1 cellular context compared by ENCODE assay signal in the genomic region with DNA sequence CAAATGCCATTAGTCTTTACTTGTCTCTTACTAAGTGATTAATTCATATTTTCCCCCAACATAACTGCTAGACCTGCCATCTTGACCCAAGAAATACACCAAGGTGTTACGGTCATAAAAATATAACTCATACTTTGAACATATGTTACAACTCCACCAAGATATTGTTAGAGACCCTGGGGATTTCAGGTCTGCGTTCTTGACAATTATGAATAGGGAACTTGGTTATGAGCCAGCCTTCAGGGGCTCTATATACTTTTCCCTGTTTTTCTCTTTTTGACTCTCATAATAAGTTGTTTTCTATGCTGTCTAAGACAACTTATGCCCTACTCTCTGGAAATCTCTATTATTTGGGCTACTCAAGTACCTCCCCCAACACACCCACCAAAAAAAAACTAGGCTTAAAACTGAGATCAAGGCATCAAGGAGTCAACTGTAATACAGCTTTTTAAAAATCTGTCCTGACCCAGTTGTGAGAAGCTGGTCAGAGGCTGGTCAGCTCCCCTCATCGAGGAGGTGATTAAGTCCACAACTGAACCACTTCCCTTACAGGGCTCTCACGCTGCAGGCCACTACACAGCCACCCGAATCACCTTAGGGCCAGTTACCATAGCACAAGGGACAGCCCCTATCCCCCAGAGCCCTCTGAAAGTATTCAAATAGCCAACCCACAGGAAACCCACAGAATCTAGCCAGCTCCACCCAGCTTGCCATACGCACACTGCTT.
TF ChIP-seq lines count a peak whose summit lies in the region.

No MANE protein-coding gene starts in this region.

TF ChIP-seq in SK-N-SH treated with all-trans-retinoic acid at 6 μM for 48 hours, 23 proteins besides CTCF, POLR2A, EP300 and RAD21 (continued from another document):
- TF ChIP-seq, protein P1, sequence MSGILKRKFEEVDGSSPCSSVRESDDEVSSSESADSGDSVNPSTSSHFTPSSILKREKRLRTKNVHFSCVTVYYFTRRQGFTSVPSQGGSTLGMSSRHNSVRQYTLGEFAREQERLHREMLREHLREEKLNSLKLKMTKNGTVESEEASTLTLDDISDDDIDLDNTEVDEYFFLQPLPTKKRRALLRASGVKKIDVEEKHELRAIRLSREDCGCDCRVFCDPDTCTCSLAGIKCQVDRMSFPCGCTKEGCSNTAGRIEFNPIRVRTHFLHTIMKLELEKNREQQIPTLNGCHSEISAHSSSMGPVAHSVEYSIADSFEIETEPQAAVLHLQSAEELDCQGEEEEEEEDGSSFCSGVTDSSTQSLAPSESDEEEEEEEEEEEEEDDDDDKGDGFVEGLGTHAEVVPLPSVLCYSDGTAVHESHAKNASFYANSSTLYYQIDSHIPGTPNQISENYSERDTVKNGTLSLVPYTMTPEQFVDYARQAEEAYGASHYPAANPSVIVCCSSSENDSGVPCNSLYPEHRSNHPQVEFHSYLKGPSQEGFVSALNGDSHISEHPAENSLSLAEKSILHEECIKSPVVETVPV (CRISPR knock-in tag; IDR thresholded peaks at IDR 0.05): no peak
- TF ChIP-seq ZFP3 (CRISPR knock-in tag; IDR thresholded peaks at IDR 0.05) (no peak), CSDC2 (CRISPR knock-in tag; IDR thresholded peaks at IDR 0.05) (no peak), ZNF565 (CRISPR knock-in tag; conservative IDR thresholded peaks at IDR 0.05; ENCODE audit: low read depth) (no peak)
- TF ChIP-seq, protein P2, sequence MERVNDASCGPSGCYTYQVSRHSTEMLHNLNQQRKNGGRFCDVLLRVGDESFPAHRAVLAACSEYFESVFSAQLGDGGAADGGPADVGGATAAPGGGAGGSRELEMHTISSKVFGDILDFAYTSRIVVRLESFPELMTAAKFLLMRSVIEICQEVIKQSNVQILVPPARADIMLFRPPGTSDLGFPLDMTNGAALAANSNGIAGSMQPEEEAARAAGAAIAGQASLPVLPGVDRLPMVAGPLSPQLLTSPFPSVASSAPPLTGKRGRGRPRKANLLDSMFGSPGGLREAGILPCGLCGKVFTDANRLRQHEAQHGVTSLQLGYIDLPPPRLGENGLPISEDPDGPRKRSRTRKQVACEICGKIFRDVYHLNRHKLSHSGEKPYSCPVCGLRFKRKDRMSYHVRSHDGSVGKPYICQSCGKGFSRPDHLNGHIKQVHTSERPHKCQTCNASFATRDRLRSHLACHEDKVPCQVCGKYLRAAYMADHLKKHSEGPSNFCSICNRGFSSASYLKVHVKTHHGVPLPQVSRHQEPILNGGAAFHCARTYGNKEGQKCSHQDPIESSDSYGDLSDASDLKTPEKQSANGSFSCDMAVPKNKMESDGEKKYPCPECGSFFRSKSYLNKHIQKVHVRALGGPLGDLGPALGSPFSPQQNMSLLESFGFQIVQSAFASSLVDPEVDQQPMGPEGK (CRISPR knock-in tag; IDR thresholded peaks at IDR 0.05; ENCODE audit: borderline replicate concordance): no peak
- TF ChIP-seq, protein P3, sequence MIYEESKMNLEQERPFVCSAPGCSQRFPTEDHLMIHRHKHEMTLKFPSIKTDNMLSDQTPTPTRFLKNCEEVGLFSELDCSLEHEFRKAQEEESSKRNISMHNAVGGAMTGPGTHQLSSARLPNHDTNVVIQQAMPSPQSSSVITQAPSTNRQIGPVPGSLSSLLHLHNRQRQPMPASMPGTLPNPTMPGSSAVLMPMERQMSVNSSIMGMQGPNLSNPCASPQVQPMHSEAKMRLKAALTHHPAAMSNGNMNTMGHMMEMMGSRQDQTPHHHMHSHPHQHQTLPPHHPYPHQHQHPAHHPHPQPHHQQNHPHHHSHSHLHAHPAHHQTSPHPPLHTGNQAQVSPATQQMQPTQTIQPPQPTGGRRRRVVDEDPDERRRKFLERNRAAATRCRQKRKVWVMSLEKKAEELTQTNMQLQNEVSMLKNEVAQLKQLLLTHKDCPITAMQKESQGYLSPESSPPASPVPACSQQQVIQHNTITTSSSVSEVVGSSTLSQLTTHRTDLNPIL (CRISPR knock-in tag; IDR thresholded peaks at IDR 0.05; ENCODE audit: low read depth): no peak
